In genomic region chr13:108915634-108916497, GRCh38 we compare ENCODE assay signal across 8 cellular contexts.
A peak's percentile ranks its signal among the peaks of the same experiment; 100 is the strongest.
DNase-seq lines count a peak whose midpoint lies in the region; ATAC-seq and TF ChIP-seq lines count a peak whose summit lies in the region.

No MANE protein-coding gene starts in this region.

- no peak overlapping the region for H2AFZ ChIP-seq in DND-41 (ENCODE audit: low read depth, low read length)

- H3K36me3 ChIP-seq in DND-41 (ENCODE audit: insufficient read depth, low read length) (no peaks in the 10 kb centered on the region), breast epithelium (no peaks in the 10 kb centered on the region)

- intact Hi-C loops in breast epithelium (cut with DNase I; ENCODE audit: low total_unique reads) = no loop called here

- no peaks in the 10 kb centered on the region for H4K20me1 ChIP-seq in DND-41 (ENCODE audit: insufficient read depth, low read length)

- H3K27ac ChIP-seq in DND-41 (ENCODE audit: low read length) (no peak overlapping the region), breast epithelium (peak overlapping the region; percentile 72 to 87)

- H3K79me2 ChIP-seq in DND-41 (ENCODE audit: insufficient read depth, low read length) = no peaks in the 10 kb centered on the region

- H3K27me3 ChIP-seq in DND-41 (ENCODE audit: insufficient read depth, low read length, poor library complexity) (peaks cover 22% of the 10 kb centered on the region), breast epithelium (no peaks in the 10 kb centered on the region)

- no peaks in the 10 kb centered on the region for H3K9me3 ChIP-seq in DND-41 (ENCODE audit: insufficient read depth, low read length, severe bottlenecking)
- H3K9me3 ChIP-seq in breast epithelium = no peaks in the 10 kb centered on the region

- H3K4me3 ChIP-seq in DND-41 (ENCODE audit: low read depth in 1 of 2, low read length in 2 of 2) (no peak overlapping the region), breast epithelium (peak overlapping the region in 2 of 3 donors; percentile 13 to 36)

- DNase-seq in DND-41 (peak; percentile 23), HuH-7 (ENCODE audit: low spot score) (peak; percentile 13), UCSD-AML1 (lab: John Stamatoyannopoulos, UW; ENCODE audit: unreplicated experiment) (peak; percentile 66), breast epithelium (ENCODE audit: low spot score in 2 of 2) (peak; percentile 81 to 86), kidney tubule cell (ENCODE audit: low spot score) (peak; percentile 92), NCI-H446 (lab: John Stamatoyannopoulos, UW) (no peak)
- peak; percentile 92 for DNase-seq in stimulated activated CD4-positive, alpha-beta T cell treated with anti-CD3 and anti-CD28 coated beads, Interleukin-1b, Interleukin-23, amount 100 ng/mL, for 48 hours

- no peak for TF ChIP-seq CTCF in DND-41 (IDR thresholded peaks at IDR 0.05; ENCODE audit: borderline replicate concordance, extremely low read depth, low read length, poor library complexity, severe bottlenecking)
- TF ChIP-seq CTCF in breast epithelium (IDR thresholded peaks at IDR 0.05) = no peak

- no peak overlapping the region for H3K4me2 ChIP-seq in DND-41 (ENCODE audit: insufficient read depth, low read length)

- peak; percentile 57; the same call in 2 of the 3 replicates for ATAC-seq in DND-41 (ENCODE audit: insufficient read depth, low read depth)
- ATAC-seq in GM21528 (IDR thresholded peaks at IDR 0.05; ENCODE audit: low FRiP score, unreplicated experiment) = peak; percentile 96

- no peak overlapping the region for H3K9ac ChIP-seq in DND-41 (ENCODE audit: low read depth, low read length)

- TF ChIP-seq POLR2A in breast epithelium (IDR thresholded peaks at IDR 0.05) = no peak

- H3K4me1 ChIP-seq in DND-41 (ENCODE audit: insufficient read depth, low read length) = no peaks in the 10 kb centered on the region
- H3K4me1 ChIP-seq in breast epithelium = no peaks in the 10 kb centered on the region

Comparison
In these comparisons a context has a peak if more than half of its experiments do, and no peak if none do; other contexts are left out.
1. DNase-seq: peak in DND-41 (single experiment), HuH-7 (single experiment), UCSD-AML1 (single experiment), breast epithelium (2 of 2), kidney tubule cell (single experiment) and stimulated activated CD4-positive, alpha-beta T cell treated with anti-CD3 and anti-CD28 coated beads, Interleukin-1b, Interleukin-23, amount 100 ng/mL, for 48 hours (single experiment); none in NCI-H446 (0 of 2).
2. H3K4me3 ChIP-seq: peak in breast epithelium (2 of 3); none in DND-41 (0 of 2).